Comparison of ENCODE assay signal across 1 cellular context in the genomic region with DNA sequence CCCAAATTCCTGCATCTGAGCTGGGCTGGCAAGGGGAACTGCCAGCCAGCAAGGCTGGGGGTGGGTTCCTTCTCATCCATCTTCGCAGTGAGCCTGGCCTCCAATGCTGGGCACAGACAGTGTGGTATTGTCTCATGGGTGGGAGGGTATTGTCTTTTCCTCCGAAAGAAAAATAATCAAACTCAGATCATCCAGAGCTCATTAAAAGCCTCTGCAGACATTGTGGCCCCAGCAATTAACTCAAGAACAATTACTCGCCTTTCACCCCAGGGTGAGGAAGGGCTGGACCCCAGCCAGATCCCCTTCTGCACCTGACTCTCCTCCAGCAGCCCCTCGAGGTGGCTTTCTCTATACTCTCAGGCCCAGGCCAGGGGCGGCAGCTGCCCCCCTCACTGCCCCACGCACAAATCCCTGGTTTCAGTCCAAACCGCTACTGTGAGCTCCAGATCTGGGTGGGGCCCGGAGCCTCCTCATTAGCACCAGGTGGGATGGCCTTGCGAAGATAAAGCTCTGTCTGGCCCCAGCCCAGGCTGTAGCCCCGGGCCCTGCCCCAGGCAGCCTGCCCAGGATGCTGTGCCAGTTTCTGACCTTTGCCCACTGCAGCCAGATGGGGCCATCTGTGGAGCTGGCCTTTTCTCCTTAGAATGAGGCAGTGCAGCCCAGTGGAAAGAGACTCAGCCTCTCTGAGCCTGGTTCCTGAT.
TF ChIP-seq lines count a peak whose summit lies in the region.

No MANE protein-coding gene starts in this region.

TF ChIP-seq in HCT116, 20 proteins besides CTCF, POLR2A, EP300 and RAD21:
- TF ChIP-seq EGR1 (IDR thresholded peaks at IDR 0.05; ENCODE audit: low read depth) (no peak), SRF (IDR thresholded peaks at IDR 0.05; ENCODE audit: low read depth) (no peak), CBX3 (IDR thresholded peaks at IDR 0.05; ENCODE audit: low read depth) (no peak), EZH2 (IDR thresholded peaks at IDR 0.05) (no peak), ZNF274 (IDR thresholded peaks at IDR 0.05; ENCODE audit: low read depth, low read length) (no peak), SIN3A (IDR thresholded peaks at IDR 0.05; ENCODE audit: low read depth) (no peak), JUND (IDR thresholded peaks at IDR 0.05) (no peak)
- TF ChIP-seq, protein P1, sequence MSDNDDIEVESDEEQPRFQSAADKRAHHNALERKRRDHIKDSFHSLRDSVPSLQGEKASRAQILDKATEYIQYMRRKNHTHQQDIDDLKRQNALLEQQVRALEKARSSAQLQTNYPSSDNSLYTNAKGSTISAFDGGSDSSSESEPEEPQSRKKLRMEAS (IDR thresholded peaks at IDR 0.05): no peak
- TF ChIP-seq, protein P2, sequence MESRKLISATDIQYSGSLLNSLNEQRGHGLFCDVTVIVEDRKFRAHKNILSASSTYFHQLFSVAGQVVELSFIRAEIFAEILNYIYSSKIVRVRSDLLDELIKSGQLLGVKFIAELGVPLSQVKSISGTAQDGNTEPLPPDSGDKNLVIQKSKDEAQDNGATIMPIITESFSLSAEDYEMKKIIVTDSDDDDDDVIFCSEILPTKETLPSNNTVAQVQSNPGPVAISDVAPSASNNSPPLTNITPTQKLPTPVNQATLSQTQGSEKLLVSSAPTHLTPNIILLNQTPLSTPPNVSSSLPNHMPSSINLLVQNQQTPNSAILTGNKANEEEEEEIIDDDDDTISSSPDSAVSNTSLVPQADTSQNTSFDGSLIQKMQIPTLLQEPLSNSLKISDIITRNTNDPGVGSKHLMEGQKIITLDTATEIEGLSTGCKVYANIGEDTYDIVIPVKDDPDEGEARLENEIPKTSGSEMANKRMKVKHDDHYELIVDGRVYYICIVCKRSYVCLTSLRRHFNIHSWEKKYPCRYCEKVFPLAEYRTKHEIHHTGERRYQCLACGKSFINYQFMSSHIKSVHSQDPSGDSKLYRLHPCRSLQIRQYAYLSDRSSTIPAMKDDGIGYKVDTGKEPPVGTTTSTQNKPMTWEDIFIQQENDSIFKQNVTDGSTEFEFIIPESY (IDR thresholded peaks at IDR 0.05; ENCODE audit: extremely low read depth, insufficient replicate concordance, low read length): no peak
TF ChIP-seq in HCT116: peak in this region for 0.
